In genomic region chr4:144647095-144647959, GRCh38 we compare ENCODE assay signal across 8 cellular contexts. TPM values are rescaled to one million over a fixed set of nuclear protein-coding genes. Genes with fewer than 3 reads are reported as not detected.
DNase-seq lines count a peak whose midpoint lies in the region; ATAC-seq, FAIRE-seq and TF ChIP-seq lines count a peak whose summit lies in the region.

No MANE protein-coding gene starts in this region.

- H3K79me2 ChIP-seq in smooth muscle cell (ENCODE audit: low read depth) = no peaks in the 10 kb centered on the region

- H3F3A ChIP-seq in smooth muscle cell (ENCODE audit: low read depth) = no peaks in the 10 kb centered on the region

- no peak for FAIRE-seq in A549 (lab: Jason Lieb, UNC)

- peak overlapping the region; percentile 91 for H3K4me3 Mint-ChIP-seq in T-helper 2 cell treated with Interferon-gamma antibody and Interleukin-4, amounts not matched to agents 5 μg/mL and 100 μg/mL, for 36 hours
- peak overlapping the region; percentile 100 for H3K4me3 Mint-ChIP-seq in glutamatergic neuron (ENCODE audit: unreplicated experiment)

- no peak overlapping the region for H2AFZ ChIP-seq in smooth muscle cell (ENCODE audit: low read depth)

- no peak for TF ChIP-seq RAD21 in A549 (conservative IDR thresholded peaks at IDR 0.05 in 1 of 2, IDR thresholded peaks at IDR 0.05 in 1 of 2)

- no peak for TF ChIP-seq POLR2A in A549 (IDR thresholded peaks at IDR 0.05; ENCODE audit: low read length)

- CTCF ChIA-PET in A549 (lab: Yijun Ruan, JAX) = interaction anchor here (1.2 kb wide), 1 partner anchor 138 kb away, joined by 3 read pairs; no protein-coding TSS in a partner anchor

- peaks cover 55% of the 10 kb centered on the region for H3K27me3 ChIP-seq in smooth muscle cell (ENCODE audit: low read depth)

- no peak overlapping the region for H3K27ac Mint-ChIP-seq in T-helper 2 cell treated with Interferon-gamma antibody and Interleukin-4, amounts not matched to agents 5 μg/mL and 100 μg/mL, for 36 hours
- peak overlapping the region; percentile 71 for H3K27ac Mint-ChIP-seq in glutamatergic neuron (ENCODE audit: unreplicated experiment)

- no peaks in the 10 kb centered on the region for H3K36me3 Mint-ChIP-seq in T-helper 2 cell treated with Interferon-gamma antibody and Interleukin-4, amounts not matched to agents 5 μg/mL and 100 μg/mL, for 36 hours (ENCODE audit: low read depth)
- H3K36me3 Mint-ChIP-seq in glutamatergic neuron (ENCODE audit: unreplicated experiment) = no peaks in the 10 kb centered on the region

- H3K27ac ChIP-seq in A549 (peak overlapping the region; percentile 44 to 91), smooth muscle cell (ENCODE audit: low read depth) (no peak overlapping the region)

- peak in 1 of 2 experiments; percentile 5 for DNase-seq in A549 (ENCODE audit: low read depth in 1 of 2, low spot score in 1 of 2)
- DNase-seq in T-helper 2 cell treated with Interferon-gamma antibody and Interleukin-4, amounts not matched to agents 5 μg/mL and 100 μg/mL, for 36 hours (ENCODE audit: low spot score) = peak; percentile 13
- DNase-seq in glutamatergic neuron = peak; percentile 37
- DNase-seq in smooth muscle cell (lab: John Stamatoyannopoulos, UW; ENCODE audit: unreplicated experiment) = no peak
- no peak for DNase-seq in effector CD4-positive, alpha-beta T cell
- DNase-seq in left lobe of liver (ENCODE audit: low spot score) = no peak

- H4K20me1 ChIP-seq in smooth muscle cell (ENCODE audit: low read depth) = no peaks in the 10 kb centered on the region

- TF ChIP-seq CTCF in A549 (IDR thresholded peaks at IDR 0.05) (no peak), glutamatergic neuron (IDR thresholded peaks at IDR 0.05; ENCODE audit: partially characterized antibody, unreplicated experiment) (no peak), smooth muscle cell (IDR thresholded peaks at IDR 0.05; ENCODE audit: borderline replicate concordance, insufficient read depth, poor library complexity, severe bottlenecking) (no peak)

- WGBS in A549 (ENCODE audit: missing lambda C conversion rate) = 6% methylated on average over 26 of the region's 26 CpGs
- 10% methylated on average over 26 of the region's 26 CpGs for WGBS in smooth muscle cell (ENCODE audit: low lambda C conversion rate)

- H3K27me3 Mint-ChIP-seq in T-helper 2 cell treated with Interferon-gamma antibody and Interleukin-4, amounts not matched to agents 5 μg/mL and 100 μg/mL, for 36 hours (ENCODE audit: low read depth) = peaks cover 61% of the 10 kb centered on the region
- peaks cover 21% of the 10 kb centered on the region for H3K27me3 Mint-ChIP-seq in glutamatergic neuron (ENCODE audit: unreplicated experiment)

- H3K4me3 ChIP-seq in A549 (peak overlapping the region; percentile 56), smooth muscle cell (peak overlapping the region; percentile 65)

- peak; percentile 22 to 51; a peak in 4 of 6 replicates for ATAC-seq in A549
- peak; percentile 44 for ATAC-seq in GM19395 (IDR thresholded peaks at IDR 0.05; ENCODE audit: unreplicated experiment)
- ATAC-seq in left lobe of liver = no peak
- ATAC-seq in GM18873 (IDR thresholded peaks at IDR 0.05; ENCODE audit: low FRiP score, unreplicated experiment) = no peak

- peak overlapping the region; percentile 94 for H3K4me2 ChIP-seq in A549
- peak overlapping the region; percentile 93 for H3K4me2 ChIP-seq in smooth muscle cell

- POLR2A ChIA-PET in A549 (lab: Yijun Ruan, JAX) = no interaction called here

- H3K9me3 ChIP-seq in A549 (no peaks in the 10 kb centered on the region), smooth muscle cell (replicated peaks; ENCODE audit: low read depth) (no peaks in the 10 kb centered on the region)

- H3K4me1 ChIP-seq in A549 (peaks cover 19% of the 10 kb centered on the region; the same call in 2 of the 3 replicates), smooth muscle cell (ENCODE audit: low read depth) (peaks cover 16% of the 10 kb centered on the region)

- no peak for TF ChIP-seq EP300 in A549 (IDR thresholded peaks at IDR 0.05)

- peaks cover 17% of the 10 kb centered on the region for H3K4me1 Mint-ChIP-seq in T-helper 2 cell treated with Interferon-gamma antibody and Interleukin-4, amounts not matched to agents 5 μg/mL and 100 μg/mL, for 36 hours (ENCODE audit: low read depth)
- H3K4me1 Mint-ChIP-seq in glutamatergic neuron (ENCODE audit: low read depth, unreplicated experiment) = peaks cover 16% of the 10 kb centered on the region

- H3K36me3 ChIP-seq in smooth muscle cell (ENCODE audit: low read depth) = no peaks in the 10 kb centered on the region

- H3K9me3 Mint-ChIP-seq in T-helper 2 cell treated with Interferon-gamma antibody and Interleukin-4, amounts not matched to agents 5 μg/mL and 100 μg/mL, for 36 hours = no peaks in the 10 kb centered on the region
- peaks cover 12% of the 10 kb centered on the region for H3K9me3 Mint-ChIP-seq in glutamatergic neuron (ENCODE audit: unreplicated experiment)

- no peak overlapping the region for H3K9ac ChIP-seq in smooth muscle cell (ENCODE audit: low read depth)

TF ChIP-seq in A549, 52 proteins besides CTCF, POLR2A, EP300 and RAD21:
- peak; percentile 60; the same call in 1 of the 2 replicates for TF ChIP-seq RNF2 (IDR thresholded peaks at IDR 0.05; ENCODE audit: borderline replicate concordance, low read depth)
- TF ChIP-seq ZSCAN20 (CRISPR knock-in tag; IDR thresholded peaks at IDR 0.05) = no peak
- no peak for TF ChIP-seq HMGXB4 (CRISPR knock-in tag; IDR thresholded peaks at IDR 0.05; ENCODE audit: borderline replicate concordance)
- TF ChIP-seq HOXA7 (CRISPR knock-in tag; IDR thresholded peaks at IDR 0.05) = no peak
- TF ChIP-seq NFE2L2 (conservative IDR thresholded peaks at IDR 0.05; ENCODE audit: low read length) = no peak
- no peak for TF ChIP-seq POLR2AphosphoS2 (conservative IDR thresholded peaks at IDR 0.05; ENCODE audit: low read length)
- no peak for TF ChIP-seq MYC (IDR thresholded peaks at IDR 0.05; ENCODE audit: borderline replicate concordance, low read length)
- no peak for TF ChIP-seq E2F6 (IDR thresholded peaks at IDR 0.05; ENCODE audit: borderline replicate concordance, low read depth)

RNA-seq across cellular contexts. Expression of gene HHIP, which starts 1.4 kb away (rescaled TPM):
- polyA plus RNA-seq in A549 (2011; rRNA removed) = 0.93 and 1.6 TPM in 2 replicates
- polyA plus RNA-seq in A549 (2012; cell fraction: cytosol; rRNA removed) = 0.16 and 0.30 TPM in 2 replicates
- 0.26 and 0.40 TPM in 2 replicates for polyA plus RNA-seq in A549 (2012; cell fraction: nucleus; rRNA removed)
- 0.45 to 1.2 TPM (median 1.0 TPM) in 3 replicates for polyA plus RNA-seq in A549 (2017; fragmentation: RNase III; extraction: RNeasy Plus Mini Kit Qiagen cat#74134 plus additional on column Dnase treatment)
- 0.29 and 1.8 TPM in 2 replicates for polyA minus RNA-seq in A549 (2011; rRNA and poly(A)+ RNA removed)
- total RNA-seq in glutamatergic neuron (ENCODE audit: unreplicated experiment) = 9.7 TPM
- 0.63 and 0.67 TPM in 2 replicates for total RNA-seq in smooth muscle cell
- polyA plus RNA-seq in smooth muscle cell = 0.96 and 2.4 TPM in 2 replicates
- 5.8 TPM for total RNA-seq in left lobe of liver

Comparison
In these comparisons a context has a peak if more than half of its experiments do, and no peak if none do; other contexts are left out.
1. ATAC-seq: peak in A549 (2 of 2) and GM19395 (single experiment); none in left lobe of liver (single experiment) and GM18873 (single experiment).
2. DNase-seq: peak in T-helper 2 cell treated with Interferon-gamma antibody and Interleukin-4, amounts not matched to agents 5 μg/mL and 100 μg/mL, for 36 hours (single experiment) and glutamatergic neuron (single experiment); none in smooth muscle cell (single experiment), effector CD4-positive, alpha-beta T cell (single experiment) and left lobe of liver (single experiment).